In the genomic region with DNA sequence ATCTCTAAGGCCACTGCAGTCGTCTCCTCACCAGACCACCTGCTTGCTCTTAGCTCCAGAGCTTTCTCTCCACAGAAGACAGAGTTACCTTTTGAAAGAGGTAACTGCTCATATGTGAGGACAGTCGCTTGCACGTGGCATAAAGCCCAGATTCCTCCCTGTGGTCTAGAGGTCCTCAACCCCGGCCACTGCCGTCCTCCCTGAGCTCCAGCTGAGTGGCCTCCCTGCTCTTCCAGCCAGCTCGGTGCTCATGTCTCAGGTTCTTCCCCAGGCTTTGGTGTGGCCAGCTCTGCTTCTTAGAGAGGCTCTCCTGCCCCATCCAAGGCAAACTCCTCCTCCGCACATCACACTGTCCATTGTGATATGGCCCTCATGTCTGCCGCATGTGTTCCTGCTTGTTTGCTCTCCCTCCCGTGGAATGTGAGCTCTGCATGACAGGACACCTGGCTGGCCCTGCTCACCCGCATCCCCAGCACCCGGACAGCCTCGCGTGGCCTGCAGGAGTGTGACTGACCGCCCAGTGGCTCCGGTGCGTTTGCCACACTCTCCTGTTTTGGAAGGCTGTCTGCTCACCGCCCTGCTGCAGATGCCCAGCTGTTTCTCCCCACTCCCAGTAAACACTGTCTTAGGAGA, we compare ENCODE assay signal across 26 cellular contexts.
DNase-seq lines count a peak whose midpoint lies in the region; ATAC-seq and TF ChIP-seq lines count a peak whose summit lies in the region.
"Had no signal": no experiment of that assay in that cellular context is flagged by ENCODE, and none has a peak within 500 bp of the region (broad histone marks: within the 10 kb centered on the region; RNA-seq: fewer than 3 reads in every experiment).

No MANE protein-coding gene starts in this region.

- no peak overlapping the region for H3K27ac ChIP-seq in CD4-positive, alpha-beta memory T cell (ENCODE audit: low read depth, low read length)
- H3K27ac ChIP-seq: 22Rv1, lower lobe of right lung, neutrophil, psoas muscle, upper lobe of right lung had no signal

- no peak for TF ChIP-seq CTCF in activated CD8-positive, alpha-beta T cell treated with anti-CD3 and anti-CD28 coated beads for 36 hours (IDR thresholded peaks at IDR 0.05)

- peak overlapping the region; percentile 11 for H3K27ac Mint-ChIP-seq in T-helper 2 cell treated with Interferon-gamma antibody and Interleukin-4, amounts not matched to agents 5 μg/mL and 100 μg/mL, for 36 hours
- H3K27ac Mint-ChIP-seq in CD4-positive, alpha-beta memory T cell: peak overlapping the region in 5 of 7 donors; percentile 17 to 77 (median 25)
- H3K27ac Mint-ChIP-seq in activated CD8-positive, alpha-beta T cell treated with anti-CD3 and anti-CD28 coated beads for 36 hours: peak overlapping the region; percentile 15
- H3K27ac Mint-ChIP-seq in memory B cell: peak overlapping the region; percentile 24
- H3K27ac Mint-ChIP-seq in activated CD4-positive, alpha-beta memory T cell treated with anti-CD3 and anti-CD28 coated beads, Interleukin-2, amount 10 ng/mL, durations not matched to agents 7 days and 5 days: no peak overlapping the region
- H3K27ac Mint-ChIP-seq: WTC11 had no signal

- no peaks in the 10 kb centered on the region for H3K4me1 ChIP-seq in CD4-positive, alpha-beta memory T cell (ENCODE audit: insufficient read depth, low read length)
- H3K4me1 ChIP-seq: lower lobe of right lung, psoas muscle, upper lobe of right lung had no signal

- no peak overlapping the region for H3K4me3 Mint-ChIP-seq in T-helper 2 cell treated with Interferon-gamma antibody and Interleukin-4, amounts not matched to agents 5 μg/mL and 100 μg/mL, for 36 hours
- H3K4me3 Mint-ChIP-seq in CD4-positive, alpha-beta memory T cell: no peak overlapping the region
- H3K4me3 Mint-ChIP-seq in activated CD8-positive, alpha-beta T cell treated with anti-CD3 and anti-CD28 coated beads for 36 hours: no peak overlapping the region
- H3K4me3 Mint-ChIP-seq in memory B cell: no peak overlapping the region
- H3K4me3 Mint-ChIP-seq in activated CD4-positive, alpha-beta memory T cell treated with anti-CD3 and anti-CD28 coated beads, Interleukin-2, amount 10 ng/mL, durations not matched to agents 7 days and 5 days: no peak overlapping the region
- H3K4me3 Mint-ChIP-seq: WTC11 had no signal

- H3K36me3 ChIP-seq in CD4-positive, alpha-beta memory T cell (ENCODE audit: insufficient read depth, low read length): no peaks in the 10 kb centered on the region
- H3K36me3 ChIP-seq: lower lobe of right lung had no signal

- no peaks in the 10 kb centered on the region for H3K9me3 Mint-ChIP-seq in T-helper 2 cell treated with Interferon-gamma antibody and Interleukin-4, amounts not matched to agents 5 μg/mL and 100 μg/mL, for 36 hours
- H3K9me3 Mint-ChIP-seq in CD4-positive, alpha-beta memory T cell: no peaks in the 10 kb centered on the region
- H3K9me3 Mint-ChIP-seq in activated CD8-positive, alpha-beta T cell treated with anti-CD3 and anti-CD28 coated beads for 36 hours: no peaks in the 10 kb centered on the region
- no peaks in the 10 kb centered on the region for H3K9me3 Mint-ChIP-seq in memory B cell
- no peaks in the 10 kb centered on the region for H3K9me3 Mint-ChIP-seq in activated CD4-positive, alpha-beta memory T cell treated with anti-CD3 and anti-CD28 coated beads, Interleukin-2, amount 10 ng/mL, durations not matched to agents 7 days and 5 days

- ATAC-seq in activated CD8-positive, alpha-beta T cell treated with anti-CD3 and anti-CD28 coated beads for 36 hours: no peak
- ATAC-seq in memory B cell (ENCODE audit: low read depth) (no peak), HG03520 (IDR thresholded peaks at IDR 0.05; ENCODE audit: unreplicated experiment) (no peak)
- ATAC-seq: HCT116, psoas muscle, SK-N-SH treated with all-trans-retinoic acid at 6 μM for 48 hours, upper lobe of right lung, WTC11 had no signal

- DNase-seq in T-helper 2 cell treated with Interferon-gamma antibody and Interleukin-4, amounts not matched to agents 5 μg/mL and 100 μg/mL, for 36 hours (ENCODE audit: low spot score): no peak
- DNase-seq in T-helper 2 cell (no peak), memory B cell (ENCODE audit: low spot score in 2 of 2) (no peak), KG1 (lab: John Stamatoyannopoulos, UW) (no peak)
- no peak for DNase-seq in CD4-positive, alpha-beta memory T cell
- no peak for DNase-seq in activated CD8-positive, alpha-beta T cell treated with anti-CD3 and anti-CD28 coated beads for 36 hours
- DNase-seq in activated CD4-positive, alpha-beta memory T cell treated with anti-CD3 and anti-CD28 coated beads, Interleukin-2, amount 10 ng/mL, durations not matched to agents 7 days and 5 days: no peak
- DNase-seq: activated CD8-positive, alpha-beta memory T cell treated with anti-CD3 and anti-CD28 coated beads for 24 hours; activated T-cell treated with anti-CD3 and anti-CD28 coated beads, Interleukin-2, amount 50 U/mL, for 48 hours; DMS79 treated with DMSO at 0.1 percent for 48 hours; glutamatergic neuron; IMR-90; lower lobe of right lung; NCI-H1417; NCI-H2081 treated with DMSO at 0.1 percent for 48 hours; NCI-H446; psoas muscle; stimulated activated CD8-positive, alpha-beta memory T cell treated with anti-CD3 and anti-CD28 coated beads, Interleukin-4, amount 100 ng/mL, for 48 hours; T1000; upper lobe of right lung had no signal

- H3K27me3 Mint-ChIP-seq in T-helper 2 cell treated with Interferon-gamma antibody and Interleukin-4, amounts not matched to agents 5 μg/mL and 100 μg/mL, for 36 hours (ENCODE audit: low read depth): no peaks in the 10 kb centered on the region
- no peaks in the 10 kb centered on the region for H3K27me3 Mint-ChIP-seq in CD4-positive, alpha-beta memory T cell
- no peaks in the 10 kb centered on the region for H3K27me3 Mint-ChIP-seq in activated CD8-positive, alpha-beta T cell treated with anti-CD3 and anti-CD28 coated beads for 36 hours
- H3K27me3 Mint-ChIP-seq in memory B cell: no peaks in the 10 kb centered on the region
- no peaks in the 10 kb centered on the region for H3K27me3 Mint-ChIP-seq in activated CD4-positive, alpha-beta memory T cell treated with anti-CD3 and anti-CD28 coated beads, Interleukin-2, amount 10 ng/mL, durations not matched to agents 7 days and 5 days

- POLR2A ChIA-PET in CD4-positive, alpha-beta memory T cell (lab: Charles Lee; ENCODE audit: partially characterized antibody): interaction anchor here (1.0 to 1.4 kb wide), 2 partner anchors 9 to 11 kb away, joined by 3 to 4 read pairs; no protein-coding TSS in a partner anchor
- POLR2A ChIA-PET in activated CD8-positive, alpha-beta T cell treated with anti-CD3 and anti-CD28 coated beads for 36 hours (lab: Charles Lee): interaction anchor here (0.6 to 1.1 kb wide), 4 partner anchors 10 to 30 kb away, joined by 3 read pairs; no protein-coding TSS in a partner anchor
- POLR2A ChIA-PET in activated CD4-positive, alpha-beta memory T cell treated with anti-CD3 and anti-CD28 coated beads, Interleukin-2, amount 10 ng/mL, durations not matched to agents 7 days and 5 days (lab: Charles Lee): interaction anchor here (0.6 kb wide), 1 partner anchor 493 kb away, joined by 3 read pairs; no protein-coding TSS in a partner anchor

- H3K4me1 Mint-ChIP-seq in T-helper 2 cell treated with Interferon-gamma antibody and Interleukin-4, amounts not matched to agents 5 μg/mL and 100 μg/mL, for 36 hours (ENCODE audit: low read depth): peaks cover 8% of the 10 kb centered on the region
- H3K4me1 Mint-ChIP-seq in CD4-positive, alpha-beta memory T cell: peaks cover 1 to 7% (median 6%) of the 10 kb centered on the region in 4 donors
- no peaks in the 10 kb centered on the region for H3K4me1 Mint-ChIP-seq in activated CD8-positive, alpha-beta T cell treated with anti-CD3 and anti-CD28 coated beads for 36 hours (ENCODE audit: low read depth)
- peaks cover 3% of the 10 kb centered on the region for H3K4me1 Mint-ChIP-seq in memory B cell
- H3K4me1 Mint-ChIP-seq in activated CD4-positive, alpha-beta memory T cell treated with anti-CD3 and anti-CD28 coated beads, Interleukin-2, amount 10 ng/mL, durations not matched to agents 7 days and 5 days: peaks cover 6% of the 10 kb centered on the region
- H3K4me1 Mint-ChIP-seq: WTC11 had no signal

- H3K9me3 ChIP-seq in CD4-positive, alpha-beta memory T cell (ENCODE audit: control insufficient read depth in 1 of 2, low read length in 2 of 2): no peaks in the 10 kb centered on the region
- H3K9me3 ChIP-seq: lower lobe of right lung, neutrophil, psoas muscle, upper lobe of right lung had no signal

- CTCF ChIA-PET in CD4-positive, alpha-beta memory T cell (lab: Charles Lee; ENCODE audit: partially characterized antibody): interaction anchor here (1.1 kb wide), 1 partner anchor 33 kb away, joined by 3 read pairs; no protein-coding TSS in a partner anchor
- CTCF ChIA-PET in activated CD8-positive, alpha-beta T cell treated with anti-CD3 and anti-CD28 coated beads for 36 hours (lab: Charles Lee): interaction anchor here (1.0 to 1.3 kb wide), 2 partner anchors 11 to 32 kb away, joined by 3 read pairs; no protein-coding TSS in a partner anchor
- CTCF ChIA-PET in activated CD4-positive, alpha-beta memory T cell treated with anti-CD3 and anti-CD28 coated beads, Interleukin-2, amount 10 ng/mL, durations not matched to agents 7 days and 5 days (lab: Charles Lee): interaction anchor here (0.5 kb wide), 1 partner anchor 157 kb away, joined by 3 read pairs; no protein-coding TSS in a partner anchor

- H3K27me3 ChIP-seq in CD4-positive, alpha-beta memory T cell (ENCODE audit: insufficient read depth, low read length): no peaks in the 10 kb centered on the region
- H3K27me3 ChIP-seq: neutrophil, upper lobe of right lung had no signal

- no peak overlapping the region for H3K4me3 ChIP-seq in CD4-positive, alpha-beta memory T cell (ENCODE audit: low read length in 2 of 2)
- H3K4me3 ChIP-seq: lower lobe of right lung, psoas muscle, upper lobe of right lung had no signal

- intact Hi-C loops in CD4-positive, alpha-beta memory T cell (cut with micrococcal nuclease): no loop called here
- intact Hi-C loops in activated CD8-positive, alpha-beta T cell treated with anti-CD3 and anti-CD28 coated beads for 36 hours (cut with micrococcal nuclease): no loop called here

- H3K36me3 Mint-ChIP-seq in T-helper 2 cell treated with Interferon-gamma antibody and Interleukin-4, amounts not matched to agents 5 μg/mL and 100 μg/mL, for 36 hours (ENCODE audit: low read depth): peaks cover 14% of the 10 kb centered on the region
- H3K36me3 Mint-ChIP-seq in CD4-positive, alpha-beta memory T cell: peaks cover 8 to 20% of the 10 kb centered on the region in 2 donors
- peaks cover 7% of the 10 kb centered on the region for H3K36me3 Mint-ChIP-seq in activated CD8-positive, alpha-beta T cell treated with anti-CD3 and anti-CD28 coated beads for 36 hours (ENCODE audit: low read depth)
- H3K36me3 Mint-ChIP-seq in memory B cell: peaks cover 5% of the 10 kb centered on the region
- H3K36me3 Mint-ChIP-seq in activated CD4-positive, alpha-beta memory T cell treated with anti-CD3 and anti-CD28 coated beads, Interleukin-2, amount 10 ng/mL, durations not matched to agents 7 days and 5 days (ENCODE audit: low read depth): peaks cover 22% of the 10 kb centered on the region
